ENCODE assay signal across 9 cellular contexts in genomic region chr2:189024861-189025618, GRCh38. TPM values are rescaled to one million over a fixed set of nuclear protein-coding genes. Genes with fewer than 3 reads are reported as not detected.
DNase-seq lines count a peak whose midpoint lies in the region; ATAC-seq and TF ChIP-seq lines count a peak whose summit lies in the region.
"Had no signal": no experiment of that assay in that cellular context is flagged by ENCODE, and none has a peak within 500 bp of the region (broad histone marks: within the 10 kb centered on the region; RNA-seq: fewer than 3 reads in every experiment).

No MANE protein-coding gene starts in this region.

- TF ChIP-seq CTCF in endothelial cell (IDR thresholded peaks at IDR 0.05; ENCODE audit: unreplicated experiment) (peak; percentile 63), left lung (IDR thresholded peaks at IDR 0.05) (no peak)

- no peaks in the 10 kb centered on the region for H3K4me1 ChIP-seq in left lung
- H3K4me1 ChIP-seq: gastrocnemius medialis had no signal

- H3K4me1 Mint-ChIP-seq in endothelial cell (ENCODE audit: unreplicated experiment), result no peaks in the 10 kb centered on the region

- peaks cover 1% of the 10 kb centered on the region for H3K27me3 Mint-ChIP-seq in endothelial cell (ENCODE audit: unreplicated experiment)

- H3K4me3 ChIP-seq in MG63 (no peak overlapping the region), left lung (no peak overlapping the region)
- H3K4me3 ChIP-seq: gastrocnemius medialis had no signal

- H3K9me3 ChIP-seq in MG63 (no peaks in the 10 kb centered on the region), left lung (peaks cover 0 to 5% of the 10 kb centered on the region in 2 donors)
- H3K9me3 ChIP-seq: gastrocnemius medialis had no signal

- H3K27ac Mint-ChIP-seq in endothelial cell (ENCODE audit: unreplicated experiment), result no peak overlapping the region

- ATAC-seq in GM19328 (IDR thresholded peaks at IDR 0.05; ENCODE audit: unreplicated experiment), result peak; percentile 82
- no peak for ATAC-seq in left lung

- H3K36me3 ChIP-seq in MG63, result peaks cover 16% of the 10 kb centered on the region
- no peaks in the 10 kb centered on the region for H3K36me3 ChIP-seq in left lung
- H3K36me3 ChIP-seq: gastrocnemius medialis had no signal

- DNase-seq in A172 (ENCODE audit: low spot score), result peak; percentile 16
- peak; percentile 15 for DNase-seq in HuH-7 (ENCODE audit: low spot score)
- no peak for DNase-seq in endothelial cell (ENCODE audit: low spot score)
- DNase-seq in MG63, result no peak
- DNase-seq in NCI-H146 treated with DMSO at 0.1 percent for 48 hours (lab: John Stamatoyannopoulos, UW; ENCODE audit: unreplicated experiment), result no peak
- DNase-seq in MV-4-11 (lab: John Stamatoyannopoulos, UW), result no peak
- no peak for DNase-seq in left lung
- DNase-seq: gastrocnemius medialis had no signal

- intact Hi-C loops in left lung (cut with DNase I), result no loop called here

- H3K4me3 Mint-ChIP-seq in endothelial cell (ENCODE audit: unreplicated experiment), result no peak overlapping the region

- H3K27me3 ChIP-seq in MG63 (no peaks in the 10 kb centered on the region), left lung (no peaks in the 10 kb centered on the region)
- H3K27me3 ChIP-seq: gastrocnemius medialis had no signal

- no peaks in the 10 kb centered on the region for H3K9me3 Mint-ChIP-seq in endothelial cell (ENCODE audit: unreplicated experiment)

- H3K27ac ChIP-seq in left lung, result peak overlapping the region in 1 of 2 donors; percentile 44
- H3K27ac ChIP-seq: gastrocnemius medialis had no signal

- no peaks in the 10 kb centered on the region for H3K36me3 Mint-ChIP-seq in endothelial cell (ENCODE audit: low read depth, unreplicated experiment)

RNA-seq across cellular contexts. Expression of gene COL3A1, which starts 50.9 kb away (rescaled TPM):
- total RNA-seq in A172 (2014; rRNA removed; shearing (Covaris generic)), result 563 and 691 TPM in 2 replicates
- 0.31 TPM for total RNA-seq in endothelial cell (ENCODE audit: unreplicated experiment)
- 104 and 106 TPM in 2 replicates for total RNA-seq in MG63 (2014; rRNA removed; shearing (Covaris generic); ENCODE audit: low replicate concordance)
- 1,000 to 10,000 TPM; 1,354 to 5,576 TPM for total RNA-seq in left lung

Comparison
In these comparisons a context has a peak if more than half of its experiments do, and no peak if none do; other contexts are left out.
1. DNase-seq: peak in A172 (single experiment) and HuH-7 (single experiment); none in endothelial cell (single experiment), MG63 (single experiment), NCI-H146 treated with DMSO at 0.1 percent for 48 hours (single experiment), MV-4-11 (single experiment) and left lung (0 of 2).
2. RNA of gene COL3A1, which starts 50.9 kb away (total RNA-seq): 1,354 to 5,576 TPM in left lung, 563 to 691 TPM in A172 and 104 to 106 TPM in MG63; 0.31 TPM in endothelial cell (single experiment); every median in the first group is over 10 times any median in the second.